Comparison of ENCODE assay signal across 1 cellular context in genomic region chr12:64451687-64452558, GRCh38.
TF ChIP-seq lines count a peak whose summit lies in the region.

Gene TBK1, plus strand, starts transcription at chr12:64452120. Its CDS starts 3,751 bp downstream, at chr12:64455871.

TF ChIP-seq in K562, 482 proteins besides CTCF, POLR2A, EP300 and RAD21 (continued from another document and continues in another):
- TF ChIP-seq ELK1 (CRISPR knock-in tag; IDR thresholded peaks at IDR 0.05), result no peak
- no peak for TF ChIP-seq CBX5 (IDR thresholded peaks at IDR 0.05; ENCODE audit: borderline replicate concordance, low read depth)
- TF ChIP-seq SAFB2 (IDR thresholded peaks at IDR 0.05; ENCODE audit: borderline replicate concordance, low read depth, low read length, severe bottlenecking), result no peak
- peak; percentile 98 for TF ChIP-seq ZSCAN29 (IDR thresholded peaks at IDR 0.05)
- TF ChIP-seq NCOR1 (IDR thresholded peaks at IDR 0.05), result 0 out of 2 replicates have a peak, but pooled peaks have one; percentile 46
- peak; percentile 21; the same call in 1 of the 2 replicates for TF ChIP-seq RNF2 (IDR thresholded peaks at IDR 0.05)
- TF ChIP-seq FOXP1 (CRISPR knock-in tag; IDR thresholded peaks at IDR 0.05), result peak; percentile 47; the same call in 1 of the 2 replicates
- TF ChIP-seq PYGO2 (tag; IDR thresholded peaks at IDR 0.05), result no peak
- TF ChIP-seq ZNF280B (CRISPR knock-in tag; IDR thresholded peaks at IDR 0.05), result no peak
- no peak; the same call in 1 of the 2 replicates for TF ChIP-seq ZC3H11A (IDR thresholded peaks at IDR 0.05; ENCODE audit: low read depth, low read length)
- no peak for TF ChIP-seq ZNF165 (CRISPR knock-in tag; IDR thresholded peaks at IDR 0.05; ENCODE audit: borderline replicate concordance)
- no peak for TF ChIP-seq RBM17 (IDR thresholded peaks at IDR 0.05; ENCODE audit: borderline replicate concordance, low read depth, low read length)
- no peak for TF ChIP-seq RBM14 (IDR thresholded peaks at IDR 0.05; ENCODE audit: borderline replicate concordance, insufficient read depth, low read depth, low read length)
- no peak for TF ChIP-seq ZNF408 (CRISPR knock-in tag; IDR thresholded peaks at IDR 0.05; ENCODE audit: low read depth)
- TF ChIP-seq SIN3A (IDR thresholded peaks at IDR 0.05; ENCODE audit: borderline replicate concordance in 2 of 2, control insufficient read depth in 1 of 2, low read depth in 2 of 2, low read length in 2 of 2), result peak in 1 of 2 experiments; percentile 88; a peak in 3 of 4 replicates
- no peak for TF ChIP-seq POLR3A (IDR thresholded peaks at IDR 0.05; ENCODE audit: borderline replicate concordance, extremely low read depth, insufficient read depth, insufficient read length)
- TF ChIP-seq ZNF41 (CRISPR knock-in tag; conservative IDR thresholded peaks at IDR 0.05), result no peak
- no peak for TF ChIP-seq SREBF2 (CRISPR knock-in tag; IDR thresholded peaks at IDR 0.05)
- TF ChIP-seq EWSR1 (IDR thresholded peaks at IDR 0.05; ENCODE audit: borderline replicate concordance, low read depth, partially characterized antibody), result no peak
- TF ChIP-seq KLF13 (tag; IDR thresholded peaks at IDR 0.05; ENCODE audit: borderline replicate concordance, low read depth), result 0 out of 2 replicates have a peak, but pooled peaks have one; percentile 15
- TF ChIP-seq EZH2 (IDR thresholded peaks at IDR 0.05; ENCODE audit: borderline replicate concordance, low read depth, low read length), result no peak
- TF ChIP-seq MAZ (CRISPR knock-in tag; conservative IDR thresholded peaks at IDR 0.05 in 1 of 2, IDR thresholded peaks at IDR 0.05 in 1 of 2), result peak; percentile 60 to 91
- no peak for TF ChIP-seq NR2F6 (CRISPR knock-in tag; IDR thresholded peaks at IDR 0.05)
- no peak for TF ChIP-seq ZNF507 (tag; conservative IDR thresholded peaks at IDR 0.05)
- TF ChIP-seq ZNF57 (CRISPR knock-in tag; IDR thresholded peaks at IDR 0.05), result no peak
- no peak for TF ChIP-seq PREB (CRISPR knock-in tag; IDR thresholded peaks at IDR 0.05)
- TF ChIP-seq MCM2 (IDR thresholded peaks at IDR 0.05; ENCODE audit: low read depth), result no peak
- no peak for TF ChIP-seq TRIM24 (IDR thresholded peaks at IDR 0.05)
- TF ChIP-seq THAP7 (CRISPR knock-in tag; IDR thresholded peaks at IDR 0.05), result 0 out of 2 replicates have a peak, but pooled peaks have one; percentile 29
- TF ChIP-seq NFE2L1 (tag; IDR thresholded peaks at IDR 0.05; ENCODE audit: borderline replicate concordance, low read depth), result no peak
- TF ChIP-seq ZNF174 (CRISPR knock-in tag; IDR thresholded peaks at IDR 0.05), result no peak
- peak; percentile 27 for TF ChIP-seq ETS2 (tag; IDR thresholded peaks at IDR 0.05; ENCODE audit: borderline replicate concordance, poor library complexity, severe bottlenecking)
- TF ChIP-seq PHB (CRISPR knock-in tag; IDR thresholded peaks at IDR 0.05), result no peak
- no peak for TF ChIP-seq PRDM10 (IDR thresholded peaks at IDR 0.05; ENCODE audit: partially characterized antibody)
- no peak for TF ChIP-seq ZNF695 (CRISPR knock-in tag; IDR thresholded peaks at IDR 0.05)
- TF ChIP-seq ZNF263 (CRISPR knock-in tag; IDR thresholded peaks at IDR 0.05; ENCODE audit: borderline replicate concordance), result 0 out of 2 replicates have a peak, but pooled peaks have one; percentile 54
- TF ChIP-seq TEAD4 (IDR thresholded peaks at IDR 0.05; ENCODE audit: low read length), result 0 out of 2 replicates have a peak, but pooled peaks have one; percentile 4
- no peak for TF ChIP-seq TEAD4 (CRISPR knock-in tag; IDR thresholded peaks at IDR 0.05; ENCODE audit: borderline replicate concordance)
- TF ChIP-seq NFATC3 (IDR thresholded peaks at IDR 0.05), result no peak
- TF ChIP-seq MEF2A (IDR thresholded peaks at IDR 0.05; ENCODE audit: control insufficient read depth, low read depth, low read length), result no peak
- TF ChIP-seq RAD51 (IDR thresholded peaks at IDR 0.05; ENCODE audit: borderline replicate concordance, low read depth), result peak; percentile 92
- no peak for TF ChIP-seq GTF2B (IDR thresholded peaks at IDR 0.05; ENCODE audit: extremely low read depth, insufficient read length)
- no peak for TF ChIP-seq TSHZ1 (CRISPR knock-in tag; IDR thresholded peaks at IDR 0.05)
- TF ChIP-seq STAG1 (CRISPR knock-in tag; IDR thresholded peaks at IDR 0.05; ENCODE audit: borderline replicate concordance), result no peak
- TF ChIP-seq RBBP5 (IDR thresholded peaks at IDR 0.05; ENCODE audit: borderline replicate concordance, insufficient read depth, low read length, poor library complexity, severe bottlenecking), result peak; percentile 75
- no peak for TF ChIP-seq ATF1 (CRISPR knock-in tag; IDR thresholded peaks at IDR 0.05)
- peak; percentile 37; the same call in 1 of the 2 replicates for TF ChIP-seq ATF1 (tag; IDR thresholded peaks at IDR 0.05)
- TF ChIP-seq ZNF3 (CRISPR knock-in tag; IDR thresholded peaks at IDR 0.05), result 0 out of 2 replicates have a peak, but pooled peaks have one; percentile 18
- peak; percentile 68; the same call in 1 of the 2 replicates for TF ChIP-seq FOXP4 (CRISPR knock-in tag; IDR thresholded peaks at IDR 0.05; ENCODE audit: borderline replicate concordance)
- no peak for TF ChIP-seq SNRNP70 (optimal IDR thresholded peaks at IDR 0.05; ENCODE audit: low read depth, low read length)
- TF ChIP-seq DDX20 (tag; IDR thresholded peaks at IDR 0.05; ENCODE audit: low read depth), result no peak
- peak; percentile 90 for TF ChIP-seq CCNT2 (IDR thresholded peaks at IDR 0.05; ENCODE audit: borderline replicate concordance, extremely low read depth, insufficient read length, low read depth, low read length)
- no peak for TF ChIP-seq RBM39 (optimal IDR thresholded peaks at IDR 0.05; ENCODE audit: low read depth, low read length)
- TF ChIP-seq SNIP1 (IDR thresholded peaks at IDR 0.05; ENCODE audit: low read depth), result no peak
- TF ChIP-seq ZNF133 (CRISPR knock-in tag; IDR thresholded peaks at IDR 0.05), result no peak
